ENCODE assay signal across 17 cellular contexts in the genomic region with DNA sequence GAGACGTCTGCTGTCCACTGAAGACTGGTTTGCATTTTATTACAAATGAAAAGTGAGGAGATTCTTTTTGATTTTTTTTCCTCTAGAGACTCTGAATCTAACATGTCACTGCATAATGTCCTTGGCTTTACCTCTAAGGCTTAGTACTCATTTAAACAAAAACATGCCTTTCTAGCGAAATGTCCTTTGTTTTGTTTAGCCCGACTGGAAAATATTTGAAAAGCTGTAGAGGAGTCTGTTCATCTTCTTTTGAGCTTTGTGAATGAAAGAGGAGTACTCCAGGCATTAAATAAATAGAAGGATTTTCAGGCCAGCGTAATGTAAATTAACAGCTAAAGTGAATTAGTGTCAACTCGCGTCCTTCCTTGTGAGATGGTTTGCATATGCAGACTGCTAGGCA.
"Had no signal": no experiment of that assay in that cellular context is flagged by ENCODE, and none has a peak within 500 bp of the region (broad histone marks: within the 10 kb centered on the region; RNA-seq: fewer than 3 reads in every experiment).

No MANE protein-coding gene starts in this region.

- H3K4me1 ChIP-seq: gastrocnemius medialis, left lung, parathyroid adenoma, suprapubic skin had no signal

- H3K27ac Mint-ChIP-seq: activated CD8-positive, alpha-beta T cell treated with anti-CD3 and anti-CD28 coated beads, Interleukin-2, amount 10 ng/mL, durations not matched to agents 7 days and 5 days; activated naive CD4-positive, alpha-beta T cell treated with anti-CD3 and anti-CD28 coated beads for 36 hours; stimulated activated naive CD8-positive, alpha-beta T cell treated with anti-CD3 and anti-CD28 coated beads, Interleukin-15, amount 100 ng/mL, for 72 hours; T-helper 2 cell treated with Interferon-gamma antibody and Interleukin-4, amounts not matched to agents 5 μg/mL and 100 μg/mL, for 36 hours had no signal

- H3K4me3 Mint-ChIP-seq: activated CD8-positive, alpha-beta T cell treated with anti-CD3 and anti-CD28 coated beads, Interleukin-2, amount 10 ng/mL, durations not matched to agents 7 days and 5 days; activated naive CD4-positive, alpha-beta T cell treated with anti-CD3 and anti-CD28 coated beads for 36 hours; activated T-cell treated with anti-CD3 and anti-CD28 coated beads, Interleukin-2, amount 50 U/mL, for 4 hours; naive B cell; stimulated activated naive CD8-positive, alpha-beta T cell treated with anti-CD3 and anti-CD28 coated beads, Interleukin-15, amount 100 ng/mL, for 72 hours; T-helper 2 cell treated with Interferon-gamma antibody and Interleukin-4, amounts not matched to agents 5 μg/mL and 100 μg/mL, for 36 hours had no signal

- H3K9ac ChIP-seq: parathyroid adenoma had no signal

- H3K36me3 ChIP-seq: gastrocnemius medialis, left lung, suprapubic skin had no signal

- H3K79me2 ChIP-seq: parathyroid adenoma had no signal

- H3K4me1 Mint-ChIP-seq: naive B cell; stimulated activated naive CD8-positive, alpha-beta T cell treated with anti-CD3 and anti-CD28 coated beads, Interleukin-15, amount 100 ng/mL, for 72 hours had no signal

- H3K9me3 ChIP-seq: gastrocnemius medialis, left lung, suprapubic skin had no signal

- H3K27ac ChIP-seq: coronary artery, gastrocnemius medialis, left lung, parathyroid adenoma, suprapubic skin had no signal

- H2AFZ ChIP-seq: parathyroid adenoma had no signal

- H3K9me3 Mint-ChIP-seq: activated naive CD4-positive, alpha-beta T cell treated with anti-CD3 and anti-CD28 coated beads for 36 hours; activated T-cell treated with anti-CD3 and anti-CD28 coated beads, Interleukin-2, amount 50 U/mL, for 4 hours; stimulated activated naive CD8-positive, alpha-beta T cell treated with anti-CD3 and anti-CD28 coated beads, Interleukin-15, amount 100 ng/mL, for 72 hours; T-helper 2 cell treated with Interferon-gamma antibody and Interleukin-4, amounts not matched to agents 5 μg/mL and 100 μg/mL, for 36 hours had no signal

- H3K27me3 ChIP-seq: gastrocnemius medialis had no signal

- DNase-seq: activated CD4-positive, alpha-beta T cell treated with anti-CD3 and anti-CD28 coated beads for 4 hours; activated CD8-positive, alpha-beta T cell treated with anti-CD3 and anti-CD28 coated beads, Interleukin-2, amount 10 ng/mL, durations not matched to agents 7 days and 5 days; activated naive CD4-positive, alpha-beta T cell treated with anti-CD3 and anti-CD28 coated beads for 36 hours; activated T-cell treated with anti-CD3 and anti-CD28 coated beads, Interleukin-2, amount 50 U/mL, for 4 hours; anterior cingulate cortex; gastrocnemius medialis; head of caudate nucleus; left lung; mammary epithelial cell; naive B cell; stimulated activated CD4-positive, alpha-beta T cell treated with anti-CD3 and anti-CD28 coated beads, Interleukin-2, amount 100 ng/mL, for 24 hours; stimulated activated naive CD8-positive, alpha-beta T cell treated with anti-CD3 and anti-CD28 coated beads, Interleukin-15, amount 100 ng/mL, for 72 hours; trophoblast cell had no signal

- H3K4me3 ChIP-seq: coronary artery, gastrocnemius medialis, left lung, suprapubic skin had no signal
